In the genomic region with DNA sequence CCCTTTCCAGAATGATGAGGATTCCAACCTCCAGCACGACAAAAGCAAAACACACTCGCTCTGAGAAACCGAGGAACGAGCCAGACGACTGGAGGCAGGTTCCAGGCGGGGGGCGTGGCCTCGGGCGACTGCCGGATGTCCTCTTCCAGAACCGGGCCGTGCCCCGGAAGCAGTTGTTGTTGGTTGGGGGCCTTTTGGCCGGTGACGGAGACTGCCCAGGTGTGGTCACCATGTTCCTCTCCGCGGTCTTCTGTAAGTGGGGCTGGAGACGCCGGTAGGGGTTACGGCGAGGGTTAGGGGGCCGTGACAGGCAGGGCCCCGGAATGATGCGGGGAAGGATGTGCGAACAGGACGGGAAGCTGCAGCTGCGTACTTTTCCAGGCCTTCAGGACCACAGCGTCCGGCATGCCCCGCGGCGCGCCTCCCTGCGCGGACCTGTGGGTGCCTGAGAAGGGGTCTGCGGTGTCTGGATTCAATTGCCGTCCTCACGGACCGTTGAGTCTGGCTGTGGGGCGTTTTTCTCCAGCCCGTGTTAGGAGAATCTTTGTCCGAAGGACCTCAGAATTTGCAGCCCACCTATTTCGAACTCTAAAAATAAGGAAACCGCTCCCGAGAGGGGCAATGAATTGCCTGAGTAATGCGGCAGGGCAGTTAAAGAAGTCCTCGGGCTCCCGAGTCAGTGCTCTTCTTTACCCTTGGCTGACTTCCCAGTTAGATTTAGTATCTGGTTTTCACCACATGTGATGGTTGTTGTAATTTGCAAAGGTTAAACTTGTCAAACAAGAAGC, we compare ENCODE assay signal across 1 cellular context.
TF ChIP-seq lines count a peak whose summit lies in the region.

A gene (plus strand): TSS at position 172 of the 788 bp plus-strand sequence. CDS start 59 bp downstream, at position 231.

TF ChIP-seq in HepG2, 621 proteins besides CTCF, POLR2A, EP300 and RAD21 (continued from another document and continues in another):
- TF ChIP-seq RXRA (CRISPR knock-in tag; IDR thresholded peaks at IDR 0.05) (peak; percentile 89), PAX8 (CRISPR knock-in tag; IDR thresholded peaks at IDR 0.05; ENCODE audit: borderline replicate concordance) (no peak), AGO1 (IDR thresholded peaks at IDR 0.05; ENCODE audit: low read depth, low read length, poor library complexity, severe bottlenecking) (peak; percentile 95), ZFAT (CRISPR knock-in tag; conservative IDR thresholded peaks at IDR 0.05) (no peak), ARNTL (CRISPR knock-in tag; IDR thresholded peaks at IDR 0.05) (no peak), BRD4 (CRISPR knock-in tag; IDR thresholded peaks at IDR 0.05) (no peak; the same call in 1 of the 2 replicates), POLR2G (IDR thresholded peaks at IDR 0.05; ENCODE audit: low read depth, low read length) (peak; percentile 97), DPF2 (CRISPR knock-in tag; IDR thresholded peaks at IDR 0.05; ENCODE audit: borderline replicate concordance, low read depth) (no peak), JUNB (CRISPR knock-in tag; IDR thresholded peaks at IDR 0.05; ENCODE audit: borderline replicate concordance) (no peak), HNF4A (CRISPR knock-in tag; IDR thresholded peaks at IDR 0.05) (no peak), NFIC (IDR thresholded peaks at IDR 0.05; ENCODE audit: low read length) (no peak), ZNF547 (CRISPR knock-in tag; IDR thresholded peaks at IDR 0.05) (peak; percentile 73), NKX3-1 (CRISPR knock-in tag; IDR thresholded peaks at IDR 0.05) (peak; percentile 58; the same call in 1 of the 2 replicates), HOXA3 (CRISPR knock-in tag; IDR thresholded peaks at IDR 0.05) (peak; percentile 96), HDAC6 (IDR thresholded peaks at IDR 0.05; ENCODE audit: low read depth, low read length) (no peak), ZFP36L1 (CRISPR knock-in tag; IDR thresholded peaks at IDR 0.05) (peak; percentile 13; the same call in 1 of the 2 replicates), HNRNPK (IDR thresholded peaks at IDR 0.05; ENCODE audit: low read depth, low read length, poor library complexity, severe bottlenecking) (no peak), SOX6 (IDR thresholded peaks at IDR 0.05) (no peak), SOX6 (CRISPR knock-in tag; IDR thresholded peaks at IDR 0.05) (peak; percentile 84), SOX13 (IDR thresholded peaks at IDR 0.05) (no peak), SOX13 (CRISPR knock-in tag; conservative IDR thresholded peaks at IDR 0.05 in 1 of 2, IDR thresholded peaks at IDR 0.05 in 1 of 2) (peak in 1 of 2 experiments; percentile 35; a peak in 2 of 4 replicates), ZBTB21 (CRISPR knock-in tag; IDR thresholded peaks at IDR 0.05) (peak; percentile 79), MATR3 (CRISPR knock-in tag; IDR thresholded peaks at IDR 0.05) (no peak), AHR (CRISPR knock-in tag; IDR thresholded peaks at IDR 0.05) (peak; percentile 75; the same call in 1 of the 2 replicates), ZBTB1 (CRISPR knock-in tag; IDR thresholded peaks at IDR 0.05; ENCODE audit: borderline replicate concordance) (0 out of 2 replicates have a peak, but pooled peaks have one; percentile 25), NBN (conservative IDR thresholded peaks at IDR 0.05) (no peak), RBFOX2 (IDR thresholded peaks at IDR 0.05; ENCODE audit: low read depth, low read length) (peak; percentile 95)
- TF ChIP-seq, protein P1, sequence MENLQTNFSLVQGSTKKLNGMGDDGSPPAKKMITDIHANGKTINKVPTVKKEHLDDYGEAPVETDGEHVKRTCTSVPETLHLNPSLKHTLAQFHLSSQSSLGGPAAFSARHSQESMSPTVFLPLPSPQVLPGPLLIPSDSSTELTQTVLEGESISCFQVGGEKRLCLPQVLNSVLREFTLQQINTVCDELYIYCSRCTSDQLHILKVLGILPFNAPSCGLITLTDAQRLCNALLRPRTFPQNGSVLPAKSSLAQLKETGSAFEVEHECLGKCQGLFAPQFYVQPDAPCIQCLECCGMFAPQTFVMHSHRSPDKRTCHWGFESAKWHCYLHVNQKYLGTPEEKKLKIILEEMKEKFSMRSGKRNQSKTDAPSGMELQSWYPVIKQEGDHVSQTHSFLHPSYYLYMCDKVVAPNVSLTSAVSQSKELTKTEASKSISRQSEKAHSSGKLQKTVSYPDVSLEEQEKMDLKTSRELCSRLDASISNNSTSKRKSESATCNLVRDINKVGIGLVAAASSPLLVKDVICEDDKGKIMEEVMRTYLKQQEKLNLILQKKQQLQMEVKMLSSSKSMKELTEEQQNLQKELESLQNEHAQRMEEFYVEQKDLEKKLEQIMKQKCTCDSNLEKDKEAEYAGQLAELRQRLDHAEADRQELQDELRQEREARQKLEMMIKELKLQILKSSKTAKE (CRISPR knock-in tag; IDR thresholded peaks at IDR 0.05; ENCODE audit: borderline replicate concordance): no peak
- TF ChIP-seq, protein P2, sequence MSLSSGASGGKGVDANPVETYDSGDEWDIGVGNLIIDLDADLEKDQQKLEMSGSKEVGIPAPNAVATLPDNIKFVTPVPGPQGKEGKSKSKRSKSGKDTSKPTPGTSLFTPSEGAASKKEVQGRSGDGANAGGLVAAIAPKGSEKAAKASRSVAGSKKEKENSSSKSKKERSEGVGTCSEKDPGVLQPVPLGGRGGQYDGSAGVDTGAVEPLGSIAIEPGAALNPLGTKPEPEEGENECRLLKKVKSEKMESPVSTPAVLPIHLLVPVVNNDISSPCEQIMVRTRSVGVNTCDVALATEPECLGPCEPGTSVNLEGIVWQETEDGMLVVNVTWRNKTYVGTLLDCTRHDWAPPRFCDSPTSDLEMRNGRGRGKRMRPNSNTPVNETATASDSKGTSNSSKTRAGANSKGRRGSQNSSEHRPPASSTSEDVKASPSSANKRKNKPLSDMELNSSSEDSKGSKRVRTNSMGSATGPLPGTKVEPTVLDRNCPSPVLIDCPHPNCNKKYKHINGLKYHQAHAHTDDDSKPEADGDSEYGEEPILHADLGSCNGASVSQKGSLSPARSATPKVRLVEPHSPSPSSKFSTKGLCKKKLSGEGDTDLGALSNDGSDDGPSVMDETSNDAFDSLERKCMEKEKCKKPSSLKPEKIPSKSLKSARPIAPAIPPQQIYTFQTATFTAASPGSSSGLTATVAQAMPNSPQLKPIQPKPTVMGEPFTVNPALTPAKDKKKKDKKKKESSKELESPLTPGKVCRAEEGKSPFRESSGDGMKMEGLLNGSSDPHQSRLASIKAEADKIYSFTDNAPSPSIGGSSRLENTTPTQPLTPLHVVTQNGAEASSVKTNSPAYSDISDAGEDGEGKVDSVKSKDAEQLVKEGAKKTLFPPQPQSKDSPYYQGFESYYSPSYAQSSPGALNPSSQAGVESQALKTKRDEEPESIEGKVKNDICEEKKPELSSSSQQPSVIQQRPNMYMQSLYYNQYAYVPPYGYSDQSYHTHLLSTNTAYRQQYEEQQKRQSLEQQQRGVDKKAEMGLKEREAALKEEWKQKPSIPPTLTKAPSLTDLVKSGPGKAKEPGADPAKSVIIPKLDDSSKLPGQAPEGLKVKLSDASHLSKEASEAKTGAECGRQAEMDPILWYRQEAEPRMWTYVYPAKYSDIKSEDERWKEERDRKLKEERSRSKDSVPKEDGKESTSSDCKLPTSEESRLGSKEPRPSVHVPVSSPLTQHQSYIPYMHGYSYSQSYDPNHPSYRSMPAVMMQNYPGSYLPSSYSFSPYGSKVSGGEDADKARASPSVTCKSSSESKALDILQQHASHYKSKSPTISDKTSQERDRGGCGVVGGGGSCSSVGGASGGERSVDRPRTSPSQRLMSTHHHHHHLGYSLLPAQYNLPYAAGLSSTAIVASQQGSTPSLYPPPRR (CRISPR knock-in tag; IDR thresholded peaks at IDR 0.05; ENCODE audit: borderline replicate concordance): peak; percentile 52
- TF ChIP-seq, protein P3, sequence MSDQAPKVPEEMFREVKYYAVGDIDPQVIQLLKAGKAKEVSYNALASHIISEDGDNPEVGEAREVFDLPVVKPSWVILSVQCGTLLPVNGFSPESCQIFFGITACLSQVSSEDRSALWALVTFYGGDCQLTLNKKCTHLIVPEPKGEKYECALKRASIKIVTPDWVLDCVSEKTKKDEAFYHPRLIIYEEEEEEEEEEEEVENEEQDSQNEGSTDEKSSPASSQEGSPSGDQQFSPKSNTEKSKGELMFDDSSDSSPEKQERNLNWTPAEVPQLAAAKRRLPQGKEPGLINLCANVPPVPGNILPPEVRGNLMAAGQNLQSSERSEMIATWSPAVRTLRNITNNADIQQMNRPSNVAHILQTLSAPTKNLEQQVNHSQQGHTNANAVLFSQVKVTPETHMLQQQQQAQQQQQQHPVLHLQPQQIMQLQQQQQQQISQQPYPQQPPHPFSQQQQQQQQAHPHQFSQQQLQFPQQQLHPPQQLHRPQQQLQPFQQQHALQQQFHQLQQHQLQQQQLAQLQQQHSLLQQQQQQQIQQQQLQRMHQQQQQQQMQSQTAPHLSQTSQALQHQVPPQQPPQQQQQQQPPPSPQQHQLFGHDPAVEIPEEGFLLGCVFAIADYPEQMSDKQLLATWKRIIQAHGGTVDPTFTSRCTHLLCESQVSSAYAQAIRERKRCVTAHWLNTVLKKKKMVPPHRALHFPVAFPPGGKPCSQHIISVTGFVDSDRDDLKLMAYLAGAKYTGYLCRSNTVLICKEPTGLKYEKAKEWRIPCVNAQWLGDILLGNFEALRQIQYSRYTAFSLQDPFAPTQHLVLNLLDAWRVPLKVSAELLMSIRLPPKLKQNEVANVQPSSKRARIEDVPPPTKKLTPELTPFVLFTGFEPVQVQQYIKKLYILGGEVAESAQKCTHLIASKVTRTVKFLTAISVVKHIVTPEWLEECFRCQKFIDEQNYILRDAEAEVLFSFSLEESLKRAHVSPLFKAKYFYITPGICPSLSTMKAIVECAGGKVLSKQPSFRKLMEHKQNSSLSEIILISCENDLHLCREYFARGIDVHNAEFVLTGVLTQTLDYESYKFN (CRISPR knock-in tag; conservative IDR thresholded peaks at IDR 0.05): peak; percentile 65
- TF ChIP-seq, protein P4, sequence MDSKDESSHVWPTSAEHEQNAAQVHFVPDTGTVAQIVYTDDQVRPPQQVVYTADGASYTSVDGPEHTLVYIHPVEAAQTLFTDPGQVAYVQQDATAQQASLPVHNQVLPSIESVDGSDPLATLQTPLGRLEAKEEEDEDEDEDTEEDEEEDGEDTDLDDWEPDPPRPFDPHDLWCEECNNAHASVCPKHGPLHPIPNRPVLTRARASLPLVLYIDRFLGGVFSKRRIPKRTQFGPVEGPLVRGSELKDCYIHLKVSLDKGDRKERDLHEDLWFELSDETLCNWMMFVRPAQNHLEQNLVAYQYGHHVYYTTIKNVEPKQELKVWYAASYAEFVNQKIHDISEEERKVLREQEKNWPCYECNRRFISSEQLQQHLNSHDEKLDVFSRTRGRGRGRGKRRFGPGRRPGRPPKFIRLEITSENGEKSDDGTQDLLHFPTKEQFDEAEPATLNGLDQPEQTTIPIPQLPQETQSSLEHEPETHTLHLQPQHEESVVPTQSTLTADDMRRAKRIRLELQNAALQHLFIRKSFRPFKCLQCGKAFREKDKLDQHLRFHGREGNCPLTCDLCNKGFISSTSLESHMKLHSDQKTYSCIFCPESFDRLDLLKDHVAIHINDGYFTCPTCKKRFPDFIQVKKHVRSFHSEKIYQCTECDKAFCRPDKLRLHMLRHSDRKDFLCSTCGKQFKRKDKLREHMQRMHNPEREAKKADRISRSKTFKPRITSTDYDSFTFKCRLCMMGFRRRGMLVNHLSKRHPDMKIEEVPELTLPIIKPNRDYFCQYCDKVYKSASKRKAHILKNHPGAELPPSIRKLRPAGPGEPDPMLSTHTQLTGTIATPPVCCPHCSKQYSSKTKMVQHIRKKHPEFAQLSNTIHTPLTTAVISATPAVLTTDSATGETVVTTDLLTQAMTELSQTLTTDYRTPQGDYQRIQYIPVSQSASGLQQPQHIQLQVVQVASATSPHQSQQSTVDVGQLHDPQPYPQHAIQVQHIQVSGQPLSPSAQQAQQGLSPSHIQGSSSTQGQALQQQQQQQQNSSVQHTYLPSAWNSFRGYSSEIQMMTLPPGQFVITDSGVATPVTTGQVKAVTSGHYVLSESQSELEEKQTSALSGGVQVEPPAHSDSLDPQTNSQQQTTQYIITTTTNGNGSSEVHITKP (CRISPR knock-in tag; IDR thresholded peaks at IDR 0.05; ENCODE audit: low read depth): peak; percentile 35; the same call in 1 of the 2 replicates
- TF ChIP-seq, protein P5, sequence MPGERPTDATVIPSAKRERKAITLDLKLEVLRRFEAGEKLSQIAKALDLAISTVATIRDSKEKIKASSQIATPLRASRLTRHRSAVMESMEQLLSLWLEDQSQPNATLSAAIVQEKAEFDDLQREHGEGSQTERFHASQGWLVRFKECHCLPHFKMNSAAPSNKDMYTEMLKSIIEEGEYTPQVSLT (CRISPR knock-in tag; IDR thresholded peaks at IDR 0.05; ENCODE audit: borderline replicate concordance, low read depth): 0 out of 2 replicates have a peak, but pooled peaks have one; percentile 89
- TF ChIP-seq, protein P6, sequence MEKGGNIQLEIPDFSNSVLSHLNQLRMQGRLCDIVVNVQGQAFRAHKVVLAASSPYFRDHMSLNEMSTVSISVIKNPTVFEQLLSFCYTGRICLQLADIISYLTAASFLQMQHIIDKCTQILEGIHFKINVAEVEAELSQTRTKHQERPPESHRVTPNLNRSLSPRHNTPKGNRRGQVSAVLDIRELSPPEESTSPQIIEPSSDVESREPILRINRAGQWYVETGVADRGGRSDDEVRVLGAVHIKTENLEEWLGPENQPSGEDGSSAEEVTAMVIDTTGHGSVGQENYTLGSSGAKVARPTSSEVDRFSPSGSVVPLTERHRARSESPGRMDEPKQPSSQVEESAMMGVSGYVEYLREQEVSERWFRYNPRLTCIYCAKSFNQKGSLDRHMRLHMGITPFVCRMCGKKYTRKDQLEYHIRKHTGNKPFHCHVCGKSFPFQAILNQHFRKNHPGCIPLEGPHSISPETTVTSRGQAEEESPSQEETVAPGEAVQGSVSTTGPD (CRISPR knock-in tag; IDR thresholded peaks at IDR 0.05): no peak
